In genomic region chr16:58086381-58087208, GRCh38 we compare ENCODE assay signal across 2 cellular contexts.
TF ChIP-seq lines count a peak whose summit lies in the region.

No MANE protein-coding gene starts in this region.

TF ChIP-seq in SK-N-SH, 30 proteins besides CTCF, POLR2A, EP300 and RAD21 (continued from another document):
- TF ChIP-seq REST (IDR thresholded peaks at IDR 0.05; ENCODE audit: low read depth, low read length) (no peak), TAF1 (IDR thresholded peaks at IDR 0.05; ENCODE audit: borderline replicate concordance, low read depth, low read length) (no peak), GABPA (IDR thresholded peaks at IDR 0.05; ENCODE audit: low read depth) (no peak), IRF3 (IDR thresholded peaks at IDR 0.05; ENCODE audit: low read depth, low read length) (no peak), PBX3 (IDR thresholded peaks at IDR 0.05) (no peak), YY1 (IDR thresholded peaks at IDR 0.05; ENCODE audit: low read depth) (no peak), POLR2AphosphoS5 (IDR thresholded peaks at IDR 0.05; ENCODE audit: low read depth, low read length) (no peak), MEF2A (IDR thresholded peaks at IDR 0.05; ENCODE audit: borderline replicate concordance, low read depth) (no peak), NRF1 (IDR thresholded peaks at IDR 0.05; ENCODE audit: low read depth, low read length) (no peak), JUND (IDR thresholded peaks at IDR 0.05) (no peak), USF1 (IDR thresholded peaks at IDR 0.05; ENCODE audit: borderline replicate concordance, low read depth) (no peak), ZBTB33 (IDR thresholded peaks at IDR 0.05; ENCODE audit: borderline replicate concordance, low read depth) (no peak), GATA2 (CRISPR knock-in tag; IDR thresholded peaks at IDR 0.05) (no peak)

TF ChIP-seq in SK-N-SH treated with all-trans-retinoic acid at 6 μM for 48 hours, 23 proteins besides CTCF, POLR2A, EP300 and RAD21 (continued from another document):
- TF ChIP-seq CREB5 (CRISPR knock-in tag; IDR thresholded peaks at IDR 0.05; ENCODE audit: low read depth), result no peak
- no peak for TF ChIP-seq RARB (CRISPR knock-in tag; IDR thresholded peaks at IDR 0.05)
- no peak for TF ChIP-seq PATZ1 (CRISPR knock-in tag; IDR thresholded peaks at IDR 0.05; ENCODE audit: borderline replicate concordance)
- TF ChIP-seq TSHZ2 (CRISPR knock-in tag; IDR thresholded peaks at IDR 0.05), result no peak
- no peak for TF ChIP-seq ZC3H10 (CRISPR knock-in tag; IDR thresholded peaks at IDR 0.05)
- TF ChIP-seq ZNF70 (CRISPR knock-in tag; IDR thresholded peaks at IDR 0.05), result no peak
- no peak for TF ChIP-seq OSR1 (CRISPR knock-in tag; IDR thresholded peaks at IDR 0.05)
